In genomic region chr3:157491136-157491535, GRCh38 we compare ENCODE assay signal across 23 cellular contexts. TPM values are rescaled to one million over a fixed set of nuclear protein-coding genes. Genes with fewer than 3 reads are reported as not detected.
"Had no signal": no experiment of that assay in that cellular context is flagged by ENCODE, and none has a peak within 500 bp of the region (broad histone marks: within the 10 kb centered on the region; RNA-seq: fewer than 3 reads in every experiment).

No MANE protein-coding gene starts in this region.

- DNase-seq: activated CD4-positive, alpha-beta T cell treated with anti-CD3 and anti-CD28 coated beads, Interleukin-2, amount 50 U/mL, for 48 hours; activated CD4-positive, CD25-positive, alpha-beta regulatory T cell treated with anti-CD3 and anti-CD28 coated beads, Interleukin-2, amount 50 U/mL, for 72 hours; activated naive CD4-positive, alpha-beta T cell treated with anti-CD3 and anti-CD28 coated beads for 36 hours; activated naive CD8-positive, alpha-beta T cell treated with anti-CD3 and anti-CD28 coated beads, Interleukin-2, amount 50 U/mL, for 24 hours; aorta; dermis blood vessel endothelial cell; effector memory CD8-positive, alpha-beta T cell; foreskin melanocyte; immature natural killer cell; nephron progenitor cell; occipital lobe; psoas muscle; right lobe of liver; stimulated activated CD4-positive, alpha-beta T cell treated with anti-CD3 and anti-CD28 coated beads, Interleukin-4, amount 100 ng/mL, for 4 hours; stimulated activated CD8-positive, alpha-beta memory T cell treated with anti-CD3 and anti-CD28 coated beads, Interleukin-4, amount 100 ng/mL, for 48 hours; stimulated activated naive CD4-positive, alpha-beta T cell treated with Interleukin-2 at 50 U/mL for 16 hours; substantia nigra; T1000; transverse colon had no signal

- H3K27me3 ChIP-seq: breast epithelium, right lobe of liver, transverse colon had no signal

- H3K4me1 ChIP-seq: psoas muscle, right lobe of liver, transverse colon had no signal

- H3K36me3 Mint-ChIP-seq: immature natural killer cell had no signal

- H3K4me3 Mint-ChIP-seq: activated naive CD4-positive, alpha-beta T cell treated with anti-CD3 and anti-CD28 coated beads for 36 hours; activated naive CD8-positive, alpha-beta T cell treated with anti-CD3 and anti-CD28 coated beads, Interleukin-2, amount 50 U/mL, for 24 hours; activated T-helper 17 cell treated with anti-CD3 and anti-CD28 coated beads, Interleukin-2, amount 50 U/mL, for 72 hours; effector memory CD8-positive, alpha-beta T cell; immature natural killer cell; nephron progenitor cell had no signal

- H3K27ac ChIP-seq: breast epithelium, epithelial cell of prostate, psoas muscle, right lobe of liver, transverse colon had no signal

- ATAC-seq: activated naive CD8-positive, alpha-beta T cell treated with anti-CD3 and anti-CD28 coated beads, Interleukin-2, amount 50 U/mL, for 24 hours; activated T-helper 17 cell treated with anti-CD3 and anti-CD28 coated beads, Interleukin-2, amount 50 U/mL, for 72 hours; effector memory CD8-positive, alpha-beta T cell; psoas muscle; right lobe of liver had no signal

- H3K9me3 ChIP-seq: breast epithelium, psoas muscle, right lobe of liver, transverse colon had no signal

- H3K4me1 Mint-ChIP-seq: activated naive CD8-positive, alpha-beta T cell treated with anti-CD3 and anti-CD28 coated beads, Interleukin-2, amount 50 U/mL, for 24 hours; activated T-helper 17 cell treated with anti-CD3 and anti-CD28 coated beads, Interleukin-2, amount 50 U/mL, for 72 hours; immature natural killer cell had no signal

- H3K4me3 ChIP-seq: breast epithelium, psoas muscle, right lobe of liver, smooth muscle cell, transverse colon had no signal

- H3K4me2 ChIP-seq: smooth muscle cell had no signal

- H3K36me3 ChIP-seq: breast epithelium, right lobe of liver, transverse colon had no signal

- H3K27ac Mint-ChIP-seq: activated naive CD4-positive, alpha-beta T cell treated with anti-CD3 and anti-CD28 coated beads for 36 hours; activated naive CD8-positive, alpha-beta T cell treated with anti-CD3 and anti-CD28 coated beads, Interleukin-2, amount 50 U/mL, for 24 hours; activated T-helper 17 cell treated with anti-CD3 and anti-CD28 coated beads, Interleukin-2, amount 50 U/mL, for 72 hours; effector memory CD8-positive, alpha-beta T cell; immature natural killer cell; nephron progenitor cell had no signal

- H3K9me3 Mint-ChIP-seq: activated naive CD4-positive, alpha-beta T cell treated with anti-CD3 and anti-CD28 coated beads for 36 hours; activated naive CD8-positive, alpha-beta T cell treated with anti-CD3 and anti-CD28 coated beads, Interleukin-2, amount 50 U/mL, for 24 hours; activated T-helper 17 cell treated with anti-CD3 and anti-CD28 coated beads, Interleukin-2, amount 50 U/mL, for 72 hours; effector memory CD8-positive, alpha-beta T cell; immature natural killer cell; nephron progenitor cell had no signal

RNA-seq across cellular contexts. Expression of gene VEPH1, which starts 12.1 kb away (rescaled TPM):
- total RNA-seq: activated naive CD4-positive, alpha-beta T cell treated with anti-CD3 and anti-CD28 coated beads for 36 hours; activated T-helper 17 cell treated with anti-CD3 and anti-CD28 coated beads, Interleukin-2, amount 50 U/mL, for 72 hours had no signal

RNA-seq across cellular contexts. Expression of gene PTX3, which starts 54.5 kb away (rescaled TPM):
- total RNA-seq: activated naive CD4-positive, alpha-beta T cell treated with anti-CD3 and anti-CD28 coated beads for 36 hours had no signal
